In genomic region chr10:91672021-91672608, GRCh38 we compare ENCODE assay signal across 8 cellular contexts. TPM values are rescaled to one million over a fixed set of nuclear protein-coding genes. Genes with fewer than 3 reads are reported as not detected.
DNase-seq lines count a peak whose midpoint lies in the region; ATAC-seq and TF ChIP-seq lines count a peak whose summit lies in the region.
"Had no signal": no experiment of that assay in that cellular context is flagged by ENCODE, and none has a peak within 500 bp of the region (broad histone marks: within the 10 kb centered on the region; RNA-seq: fewer than 3 reads in every experiment).

No MANE protein-coding gene starts in this region.

- peak overlapping the region; percentile 85 for H2AFZ ChIP-seq in GM23338
- H2AFZ ChIP-seq in parathyroid adenoma = peak overlapping the region; percentile 76

- no peaks in the 10 kb centered on the region for H3K27me3 ChIP-seq in GM23338 (ENCODE audit: insufficient read depth)
- H3K27me3 ChIP-seq in parathyroid adenoma (ENCODE audit: control insufficient read depth, insufficient read depth, low read length) = no peaks in the 10 kb centered on the region

- peaks cover 14% of the 10 kb centered on the region for H3K9me2 ChIP-seq in GM23338 (ENCODE audit: insufficient read depth)

- no peaks in the 10 kb centered on the region; the same call in 2 of the 3 replicates for H3K9me3 Mint-ChIP-seq in GM23338

- H3K27me3 Mint-ChIP-seq in GM23338 (ENCODE audit: insufficient read depth, low read depth, poor library complexity) = peaks cover 5% of the 10 kb centered on the region

- no peaks in the 10 kb centered on the region for H3F3A ChIP-seq in GM23338 (replicated peaks; ENCODE audit: low read depth)

- H4K20me1 ChIP-seq in GM23338 (replicated peaks; ENCODE audit: insufficient read depth) = no peaks in the 10 kb centered on the region

- peaks cover 27% of the 10 kb centered on the region; the same call in 1 of the 2 replicates for H3K4me1 ChIP-seq in GM23338 (ENCODE audit: insufficient read depth)
- peaks cover 3% of the 10 kb centered on the region for H3K4me1 ChIP-seq in parathyroid adenoma

- no peaks in the 10 kb centered on the region for H3K36me3 ChIP-seq in GM23338 (ENCODE audit: insufficient read depth)
- H3K36me3 ChIP-seq in parathyroid adenoma (ENCODE audit: control insufficient read depth, insufficient read depth, low read length) = no peaks in the 10 kb centered on the region

- H3K4me3 ChIP-seq in GM23338 (no peak overlapping the region), cardiac fibroblast (replicated peaks in 1 of 2; ENCODE audit: low read depth in 2 of 2, low read length in 2 of 2) (no peak overlapping the region), parathyroid adenoma (ENCODE audit: low read depth, low read length) (no peak overlapping the region)

- H3K4me1 Mint-ChIP-seq in GM23338 = peaks cover 27% of the 10 kb centered on the region

- DNase-seq in GM23338 (ENCODE audit: low spot score) = peak; percentile 21
- DNase-seq in NCI-H446 treated with DMSO at 0.1 percent for 48 hours (lab: John Stamatoyannopoulos, UW) = peak; percentile 52
- DNase-seq in cardiac fibroblast (ENCODE audit: low read depth in 2 of 2) = peak; percentile 57 to 58
- no peak for DNase-seq in NCI-H1930 (lab: John Stamatoyannopoulos, UW)
- no peak for DNase-seq in cerebellar cortex (ENCODE audit: low spot score)
- DNase-seq: stimulated activated CD4-positive, alpha-beta T cell treated with anti-CD3 and anti-CD28 coated beads, Interleukin-4, amount 100 ng/mL, for 24 hours had no signal

- H3K36me3 Mint-ChIP-seq in GM23338 (ENCODE audit: low read depth) = no peaks in the 10 kb centered on the region; the same call in 2 of the 3 replicates

- no peak overlapping the region for H3K4me3 Mint-ChIP-seq in GM23338

- no peaks in the 10 kb centered on the region for H3K9me3 ChIP-seq in parathyroid adenoma (ENCODE audit: control insufficient read depth, low read length)

- no peak overlapping the region for H3K27ac Mint-ChIP-seq in GM23338

- TF ChIP-seq CTCF in GM23338 (conservative IDR thresholded peaks at IDR 0.05; ENCODE audit: low read depth in 2 of 2) = no peak
- TF ChIP-seq CTCF in cardiac fibroblast (IDR thresholded peaks at IDR 0.05; ENCODE audit: low read depth, low read length) = no peak
- TF ChIP-seq CTCF in parathyroid adenoma (IDR thresholded peaks at IDR 0.05) = no peak

- H3K9ac ChIP-seq in parathyroid adenoma = no peak overlapping the region

- ATAC-seq in GM23338 (peak; percentile 69), GM19452 (IDR thresholded peaks at IDR 0.05; ENCODE audit: unreplicated experiment) (no peak)

- H3K4me2 ChIP-seq in GM23338 = no peak overlapping the region
- H3K4me2 ChIP-seq in parathyroid adenoma (ENCODE audit: low read length) = no peak overlapping the region

- H3K27ac ChIP-seq in GM23338 (ENCODE audit: low read depth) = no peak overlapping the region
- no peak overlapping the region for H3K27ac ChIP-seq in parathyroid adenoma

- H3K79me2 ChIP-seq in GM23338 (replicated peaks; ENCODE audit: insufficient read depth) (no peaks in the 10 kb centered on the region), parathyroid adenoma (no peaks in the 10 kb centered on the region)

TF ChIP-seq in GM23338, 12 proteins besides CTCF, POLR2A, EP300 and RAD21 (continues in another document):
- TF ChIP-seq ZNF462 (CRISPR knock-in tag; IDR thresholded peaks at IDR 0.05) = no peak
- no peak for TF ChIP-seq EZH2phosphoT487 (IDR thresholded peaks at IDR 0.05; ENCODE audit: unreplicated experiment)
- TF ChIP-seq NANOG (IDR thresholded peaks at IDR 0.05; ENCODE audit: borderline replicate concordance) = no peak
- TF ChIP-seq EZH2 (IDR thresholded peaks at IDR 0.05; ENCODE audit: low read depth, unreplicated experiment) = no peak
- TF ChIP-seq ZNF331 (CRISPR knock-in tag; IDR thresholded peaks at IDR 0.05; ENCODE audit: low read depth) = no peak
- no peak for TF ChIP-seq POLR2AphosphoS5 (IDR thresholded peaks at IDR 0.05; ENCODE audit: low read depth)
- TF ChIP-seq REST (IDR thresholded peaks at IDR 0.05; ENCODE audit: unreplicated experiment) = no peak
- no peak for TF ChIP-seq CREB1 (CRISPR knock-in tag; IDR thresholded peaks at IDR 0.05; ENCODE audit: low read depth)

RNA-seq across cellular contexts. Expression of gene PPP1R3C, which starts 39.2 kb away (rescaled TPM):
- total RNA-seq in GM23338 (2014; rRNA removed; shearing (Covaris generic)) = 1.6 and 1.8 TPM in 2 replicates
- polyA plus RNA-seq in GM23338 (2016; fragmentation: Nextera tagmentation; extraction: Ambion mirVana) = 0.91 and 0.94 TPM in 2 replicates

Comparison
In these comparisons a context has a peak if more than half of its experiments do, and no peak if none do; other contexts are left out.
1. DNase-seq: peak in GM23338 (single experiment), NCI-H446 treated with DMSO at 0.1 percent for 48 hours (single experiment) and cardiac fibroblast (2 of 2); none in NCI-H1930 (0 of 2) and cerebellar cortex (single experiment).